8 cellular contexts compared by ENCODE assay signal in genomic region chr19:507286-508203, GRCh38. TPM values are rescaled to one million over a fixed set of nuclear protein-coding genes. Genes with fewer than 3 reads are reported as not detected.
DNase-seq lines count a peak whose midpoint lies in the region; ATAC-seq and TF ChIP-seq lines count a peak whose summit lies in the region.

Gene TPGS1 (plus strand): TSS chr19:507497. CDS start chr19:507507, 10 bp downstream.

- peaks cover 54% of the 10 kb centered on the region for H3K4me1 ChIP-seq in CD8-positive, alpha-beta memory T cell (ENCODE audit: insufficient read depth, low read length)
- H3K4me1 ChIP-seq in OCI-LY1 (ENCODE audit: insufficient read depth, low read length, severe bottlenecking) (peaks cover 42% of the 10 kb centered on the region), mucosa of rectum (ENCODE audit: control insufficient read depth in 2 of 2, insufficient read depth in 2 of 2, low read length in 2 of 2) (peaks cover 30 to 34% of the 10 kb centered on the region in 2 donors)

- POLR2A ChIA-PET in CD8-positive, alpha-beta memory T cell (lab: Charles Lee): interaction anchor here (1.1 to 2.2 kb wide), 7 partner anchors 10 to 164 kb away, joined by 3 to 26 read pairs (median 4); partner anchors contain the start of genes BSG and GZMM

- H3K27me3 Mint-ChIP-seq in CD8-positive, alpha-beta memory T cell: peaks cover 0 to 1% of the 10 kb centered on the region in 2 donors

- peak within 1 kb of the TSS; percentile 91 to 100 (median 100) for H3K27ac Mint-ChIP-seq in CD8-positive, alpha-beta memory T cell

- H3K4me1 Mint-ChIP-seq in CD8-positive, alpha-beta memory T cell: peaks cover 33 to 54% (median 46%) of the 10 kb centered on the region in 3 donors

- no peaks in the 10 kb centered on the region for H3K9me3 ChIP-seq in CD8-positive, alpha-beta memory T cell (ENCODE audit: low read length)
- H3K9me3 ChIP-seq in OCI-LY1 (ENCODE audit: low read length) (0 out of 2 replicates have a peak, but pooled peaks cover 2% of the 10 kb centered on the region), mucosa of rectum (ENCODE audit: control insufficient read depth in 2 of 2, low read length in 2 of 2) (no peaks in the 10 kb centered on the region)

- peaks cover 0 to 9% (median 2%) of the 10 kb centered on the region in 3 donors for H3K36me3 Mint-ChIP-seq in CD8-positive, alpha-beta memory T cell

- no peaks in the 10 kb centered on the region for H3K79me2 ChIP-seq in OCI-LY1 (ENCODE audit: insufficient read depth, low read length)

- no peaks in the 10 kb centered on the region for H3K36me3 ChIP-seq in CD8-positive, alpha-beta memory T cell (ENCODE audit: insufficient read depth, low read length)
- peaks cover 6% of the 10 kb centered on the region for H3K36me3 ChIP-seq in OCI-LY1 (ENCODE audit: insufficient read depth, low read length)
- H3K36me3 ChIP-seq in mucosa of rectum (ENCODE audit: control insufficient read depth in 2 of 2, insufficient read depth in 2 of 2, low read length in 2 of 2): peaks cover 0 to 5% of the 10 kb centered on the region in 2 donors

- H3K9ac ChIP-seq in OCI-LY1 (ENCODE audit: low read length): peak within 1 kb of the TSS; percentile 84
- H3K9ac ChIP-seq in mucosa of rectum (ENCODE audit: low read depth in 1 of 2, low read length in 2 of 2): peak within 1 kb of the TSS; percentile 69 to 81

- no peak for TF ChIP-seq CTCF in OCI-LY1 (IDR thresholded peaks at IDR 0.05; ENCODE audit: low read length)

- no peaks in the 10 kb centered on the region for H3K27me3 ChIP-seq in CD8-positive, alpha-beta memory T cell (ENCODE audit: insufficient read depth, low read length, poor library complexity, severe bottlenecking)
- H3K27me3 ChIP-seq in OCI-LY1 (ENCODE audit: insufficient read depth, low read length) (no peaks in the 10 kb centered on the region), mucosa of rectum (ENCODE audit: control insufficient read depth in 2 of 2, insufficient read depth in 2 of 2, low read length in 2 of 2) (no peaks in the 10 kb centered on the region)

- DNase-seq in CD8-positive, alpha-beta memory T cell: peak; percentile 66 to 95 (median 80)
- DNase-seq in activated T-cell treated with anti-CD3 and anti-CD28 coated beads for 4 hours (peak; percentile 60), epithelial cell of prostate (ENCODE audit: low read depth, low spot score) (peak; percentile 99)
- peak; percentile 84 for DNase-seq in stimulated activated CD8-positive, alpha-beta memory T cell treated with anti-CD3 and anti-CD28 coated beads, Interleukin-4, amount 100 ng/mL, for 48 hours

- H3F3A ChIP-seq in OCI-LY1 (ENCODE audit: insufficient read depth, low read length): no peaks in the 10 kb centered on the region

- CTCF ChIA-PET in CD8-positive, alpha-beta memory T cell (lab: Charles Lee): interaction anchor here (0.6 to 2.1 kb wide), 13 partner anchors 7 to 212 kb away, joined by 3 to 25 read pairs (median 5); partner anchors contain the start of gene CDC34

- peak within 1 kb of the TSS; percentile 88 to 99 (median 93) for H3K4me3 Mint-ChIP-seq in CD8-positive, alpha-beta memory T cell

- ATAC-seq in GM19438 (IDR thresholded peaks at IDR 0.05; ENCODE audit: low read depth, unreplicated experiment) (peak; percentile 50), HG03565 (IDR thresholded peaks at IDR 0.05; ENCODE audit: unreplicated experiment) (peak; percentile 38)

- 0 out of 2 replicates have a peak within 1 kb of the TSS, but pooled peaks have one; percentile 83 for H2AFZ ChIP-seq in OCI-LY1 (ENCODE audit: low read length)

- H3K4me3 ChIP-seq in CD8-positive, alpha-beta memory T cell (ENCODE audit: low read length): peak within 1 kb of the TSS; percentile 96
- H3K4me3 ChIP-seq in OCI-LY1 (ENCODE audit: low read depth, low read length, poor library complexity, severe bottlenecking): peak within 1 kb of the TSS; percentile 77
- peak within 1 kb of the TSS; percentile 86 to 88 for H3K4me3 ChIP-seq in mucosa of rectum (ENCODE audit: low read length in 2 of 2)

- no peaks in the 10 kb centered on the region for H3K9me2 ChIP-seq in OCI-LY1 (ENCODE audit: low read depth, low read length)

- peak within 1 kb of the TSS; percentile 85 for H3K27ac ChIP-seq in CD8-positive, alpha-beta memory T cell (ENCODE audit: low read depth, low read length)
- H3K27ac ChIP-seq in OCI-LY1 (ENCODE audit: low read depth, low read length, poor library complexity, severe bottlenecking) (peak within 1 kb of the TSS; percentile 74), epithelial cell of prostate (peak within 1 kb of the TSS; percentile 90), mucosa of rectum (ENCODE audit: low read depth in 2 of 2, low read length in 2 of 2) (peak within 1 kb of the TSS; percentile 93 to 95)

- no peaks in the 10 kb centered on the region for H4K20me1 ChIP-seq in OCI-LY1 (ENCODE audit: insufficient read depth, low read length)

- no peaks in the 10 kb centered on the region for H3K9me3 Mint-ChIP-seq in CD8-positive, alpha-beta memory T cell

- peak within 1 kb of the TSS; percentile 97 for H3K4me2 ChIP-seq in OCI-LY1 (ENCODE audit: low read length)

RNA-seq across cellular contexts. Expression of gene TPGS1, which starts in this region (rescaled TPM):
- total RNA-seq in CD8-positive, alpha-beta memory T cell: 10 to 100 TPM; 18.6 to 20.0 TPM
- 50.3 TPM for polyA plus RNA-seq in CD8-positive, alpha-beta memory T cell

Comparison
In these comparisons a context has a peak if more than half of its experiments do, and no peak if none do; other contexts are left out.
1. Peak in every context shown above with its lines: DNase-seq, ATAC-seq, H3K4me3 ChIP-seq and H3K27ac ChIP-seq.